Comparison of ENCODE assay signal across 8 cellular contexts in genomic region chr7:74889518-74890129, GRCh38. TPM values are rescaled to one million over a fixed set of nuclear protein-coding genes. Genes with fewer than 3 reads are reported as not detected.
DNase-seq lines count a peak whose midpoint lies in the region; ATAC-seq and TF ChIP-seq lines count a peak whose summit lies in the region.
"Not testable (repeated sequence)": the region's sequence is repeated elsewhere in the genome, so short reads cannot be mapped to it uniquely, and the experiment has no call there.

No MANE protein-coding gene starts in this region.

- POLR2A ChIA-PET in activated CD4-positive, alpha-beta memory T cell treated with anti-CD3 and anti-CD28 coated beads, Interleukin-2, amount 10 ng/mL, durations not matched to agents 7 days and 5 days (lab: Charles Lee), result not testable (repeated sequence)

- not testable (repeated sequence) for H3K27me3 Mint-ChIP-seq in activated CD4-positive, alpha-beta memory T cell treated with anti-CD3 and anti-CD28 coated beads, Interleukin-2, amount 10 ng/mL, durations not matched to agents 7 days and 5 days; nephron progenitor cell (ENCODE audit: low read depth, poor library complexity)

- not testable (repeated sequence) for H3K4me1 Mint-ChIP-seq in activated CD4-positive, alpha-beta memory T cell treated with anti-CD3 and anti-CD28 coated beads, Interleukin-2, amount 10 ng/mL, durations not matched to agents 7 days and 5 days; nephron progenitor cell

- TF ChIP-seq CTCF in GM12865 (IDR thresholded peaks at IDR 0.05; ENCODE audit: insufficient read depth, low read depth, low read length, missing control alignments); astrocyte of the cerebellum (IDR thresholded peaks at IDR 0.05; ENCODE audit: low read depth, low read length, missing control alignments); fibroblast of villous mesenchyme (IDR thresholded peaks at IDR 0.05; ENCODE audit: insufficient read depth, low read depth, low read length); nephron progenitor cell (IDR thresholded peaks at IDR 0.05); upper lobe of right lung (IDR thresholded peaks at IDR 0.05): not testable (repeated sequence)

- not testable (repeated sequence) for H3K9me3 ChIP-seq in upper lobe of right lung

- ATAC-seq in HG02973 (IDR thresholded peaks at IDR 0.05; ENCODE audit: unreplicated experiment), result peak; percentile 13
- ATAC-seq in upper lobe of right lung, result not testable (repeated sequence)

- H3K36me3 ChIP-seq in upper lobe of right lung, result not testable (repeated sequence)

- CTCF ChIA-PET in activated CD4-positive, alpha-beta memory T cell treated with anti-CD3 and anti-CD28 coated beads, Interleukin-2, amount 10 ng/mL, durations not matched to agents 7 days and 5 days (lab: Charles Lee), result not testable (repeated sequence)

- H3K4me1 ChIP-seq in upper lobe of right lung, result not testable (repeated sequence)

- not testable (repeated sequence) for H3K27me3 ChIP-seq in upper lobe of right lung

- not testable (repeated sequence) for H3K27ac Mint-ChIP-seq in activated CD4-positive, alpha-beta memory T cell treated with anti-CD3 and anti-CD28 coated beads, Interleukin-2, amount 10 ng/mL, durations not matched to agents 7 days and 5 days; nephron progenitor cell

- not testable (repeated sequence) for H3K9me3 Mint-ChIP-seq in activated CD4-positive, alpha-beta memory T cell treated with anti-CD3 and anti-CD28 coated beads, Interleukin-2, amount 10 ng/mL, durations not matched to agents 7 days and 5 days; nephron progenitor cell

- not testable (repeated sequence) for DNase-seq in GM12865 (ENCODE audit: low read depth); activated CD4-positive, alpha-beta memory T cell treated with anti-CD3 and anti-CD28 coated beads, Interleukin-2, amount 10 ng/mL, durations not matched to agents 7 days and 5 days; astrocyte of the cerebellum (ENCODE audit: low read depth); fibroblast of villous mesenchyme (ENCODE audit: low read depth); nephron progenitor cell; upper lobe of right lung
- DNase-seq in OCI-M1 (lab: John Stamatoyannopoulos, UW), result peak; percentile 6

- H3K36me3 Mint-ChIP-seq in activated CD4-positive, alpha-beta memory T cell treated with anti-CD3 and anti-CD28 coated beads, Interleukin-2, amount 10 ng/mL, durations not matched to agents 7 days and 5 days (ENCODE audit: low read depth); nephron progenitor cell (ENCODE audit: low read depth): not testable (repeated sequence)

- in situ Hi-C loops in astrocyte of the cerebellum (cut with HindIII; ENCODE audit: low sequenced_read_pairs), result not testable (repeated sequence)

- intact Hi-C loops in upper lobe of right lung (cut with DNase I), result not testable (repeated sequence)

- H3K4me3 ChIP-seq in GM12865 (ENCODE audit: low read depth, low read length), result peak overlapping the region; percentile 39; the same call in 1 of the 2 replicates
- H3K4me3 ChIP-seq in astrocyte of the cerebellum (ENCODE audit: low read depth, low read length), result peak overlapping the region; percentile 10
- peak overlapping the region; percentile 32 for H3K4me3 ChIP-seq in fibroblast of villous mesenchyme (ENCODE audit: low read depth, low read length)
- peak overlapping the region; percentile 31 for H3K4me3 ChIP-seq in upper lobe of right lung

- peak overlapping the region; percentile 39 for H3K4me3 Mint-ChIP-seq in activated CD4-positive, alpha-beta memory T cell treated with anti-CD3 and anti-CD28 coated beads, Interleukin-2, amount 10 ng/mL, durations not matched to agents 7 days and 5 days
- H3K4me3 Mint-ChIP-seq in nephron progenitor cell, result peak overlapping the region; percentile 64

- H3K27ac ChIP-seq in upper lobe of right lung, result not testable (repeated sequence)

RNA-seq across cellular contexts. Expression of gene GTF2IRD2, which starts 38.2 kb away (rescaled TPM):
- 1 to 10 TPM; 6.6 to 8.6 TPM for total RNA-seq in activated CD4-positive, alpha-beta memory T cell treated with anti-CD3 and anti-CD28 coated beads, Interleukin-2, amount 10 ng/mL, durations not matched to agents 7 days and 5 days
- total RNA-seq in fibroblast of villous mesenchyme, result 8.2 and 10.6 TPM in 2 replicates
- 22.2 TPM for total RNA-seq in upper lobe of right lung
